ENCODE assay signal across 18 cellular contexts in the genomic region with DNA sequence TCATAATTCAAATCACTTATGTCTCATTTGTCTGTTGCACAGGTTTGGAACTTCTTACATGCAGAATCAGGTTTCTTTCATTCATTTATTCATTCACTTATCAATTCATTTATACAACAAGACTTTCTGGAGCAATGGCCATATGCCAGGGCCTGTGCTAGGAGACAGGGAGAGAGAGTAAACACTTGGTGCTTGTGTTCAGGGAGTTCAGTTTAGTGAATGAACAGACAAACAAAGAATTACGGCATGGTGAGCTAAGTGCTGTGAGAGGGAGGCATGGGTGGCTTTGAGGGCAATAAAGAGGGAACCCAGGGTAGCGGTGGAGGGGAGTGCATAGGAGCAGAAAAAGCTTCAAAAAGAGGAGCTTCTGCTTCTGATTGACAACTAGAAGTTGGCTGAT. TPM values are rescaled to one million over a fixed set of nuclear protein-coding genes. Genes with fewer than 3 reads are reported as not detected.
DNase-seq lines count a peak whose midpoint lies in the region; ATAC-seq and TF ChIP-seq lines count a peak whose summit lies in the region.
"Had no signal": no experiment of that assay in that cellular context is flagged by ENCODE, and none has a peak within 500 bp of the region (broad histone marks: within the 10 kb centered on the region; RNA-seq: fewer than 3 reads in every experiment).

No MANE protein-coding gene starts in this region.

- intact Hi-C loops in CD4-positive, alpha-beta memory T cell (cut with micrococcal nuclease) = loop anchor here (10.0 kb wide), 1 partner anchor 465 kb away; no protein-coding TSS in a partner anchor

- H3K79me2 ChIP-seq in hepatocyte = no peaks in the 10 kb centered on the region

- H3K27me3 Mint-ChIP-seq in CD4-positive, alpha-beta memory T cell = peaks cover 8 to 10% of the 10 kb centered on the region in 2 donors

- H3K4me3 Mint-ChIP-seq in CD4-positive, alpha-beta memory T cell = no peak overlapping the region
- H3K4me3 Mint-ChIP-seq: activated CD4-positive, alpha-beta T cell treated with anti-CD3 and anti-CD28 coated beads, Interleukin-2, amount 10 ng/mL, durations not matched to agents 24 days and 14 days; activated naive CD4-positive, alpha-beta T cell treated with anti-CD3 and anti-CD28 coated beads, Interleukin-2, amount 50 U/mL, for 24 hours; HFFc6; nephron; stimulated activated memory B cell treated with anti-CD40 and anti-IgM and Interleukin-4, amounts not matched to agents 10 μg/mL and 1 μg/mL and 100 μg/mL, for 72 hours had no signal

- CTCF ChIA-PET in CD4-positive, alpha-beta memory T cell (lab: Charles Lee; ENCODE audit: partially characterized antibody) = interaction anchor here (2.0 to 3.1 kb wide), 2 partner anchors 8 to 11 kb away, joined by 9 read pairs; a partner anchor contains a TSS

- H3K27ac ChIP-seq in hepatocyte = no peak overlapping the region
- H3K27ac ChIP-seq in CD4-positive, alpha-beta memory T cell (ENCODE audit: low read depth, low read length) = no peak overlapping the region

- peak in 2 of 3 experiments; percentile 39 to 77 for DNase-seq in NCI-H1417 (lab: John Stamatoyannopoulos, UW)
- no peak for DNase-seq in NCI-H1417 treated with DMSO at 0.1 percent for 48 hours (lab: John Stamatoyannopoulos, UW)
- peak; percentile 31 for DNase-seq in NCI-H345 treated with DMSO at 0.1 percent for 48 hours (lab: John Stamatoyannopoulos, UW; ENCODE audit: unreplicated experiment)
- peak; percentile 38 for DNase-seq in hepatocyte (ENCODE audit: low spot score)
- DNase-seq in pons (ENCODE audit: low spot score) = peak; percentile 54
- no peak for DNase-seq in CD4-positive, alpha-beta memory T cell
- no peak for DNase-seq in ureter (ENCODE audit: low spot score)
- DNase-seq: activated CD4-positive, alpha-beta T cell treated with anti-CD3 and anti-CD28 coated beads, Interleukin-2, amount 10 ng/mL, durations not matched to agents 24 days and 14 days; GF-D8; HFFc6; mesendoderm; NCI-H146; stimulated activated CD4-positive, alpha-beta T cell treated with anti-CD3 and anti-CD28 coated beads, Interleukin-15, amount 100 ng/mL, for 24 hours; thyroid gland had no signal

- H3K9me2 ChIP-seq in hepatocyte (replicated peaks; ENCODE audit: insufficient read depth) = no peaks in the 10 kb centered on the region

- H3K9me3 ChIP-seq in hepatocyte (ENCODE audit: low read depth) = no peaks in the 10 kb centered on the region
- no peaks in the 10 kb centered on the region for H3K9me3 ChIP-seq in CD4-positive, alpha-beta memory T cell (ENCODE audit: control insufficient read depth in 1 of 2, low read length in 2 of 2)
- H3K9me3 ChIP-seq: thyroid gland had no signal

- POLR2A ChIA-PET in CD4-positive, alpha-beta memory T cell (lab: Charles Lee; ENCODE audit: partially characterized antibody) = interaction anchor here (3.8 kb wide), 1 partner anchor 8 kb away, joined by 24 read pairs; a partner anchor contains a TSS

- H3K27ac Mint-ChIP-seq in CD4-positive, alpha-beta memory T cell = peak overlapping the region in 1 of 7 donors; percentile 1
- H3K27ac Mint-ChIP-seq: activated CD4-positive, alpha-beta T cell treated with anti-CD3 and anti-CD28 coated beads, Interleukin-2, amount 10 ng/mL, durations not matched to agents 24 days and 14 days; activated naive CD4-positive, alpha-beta T cell treated with anti-CD3 and anti-CD28 coated beads, Interleukin-2, amount 50 U/mL, for 24 hours; HFFc6; nephron; stimulated activated memory B cell treated with anti-CD40 and anti-IgM and Interleukin-4, amounts not matched to agents 10 μg/mL and 1 μg/mL and 100 μg/mL, for 72 hours had no signal

- no peak overlapping the region for H3K4me2 ChIP-seq in hepatocyte

- H4K20me1 ChIP-seq in hepatocyte (ENCODE audit: insufficient read depth, poor library complexity, severe bottlenecking) = no peaks in the 10 kb centered on the region

- no peak for ATAC-seq in GM19324 (IDR thresholded peaks at IDR 0.05; ENCODE audit: low FRiP score, unreplicated experiment)
- ATAC-seq: stimulated activated memory B cell treated with anti-CD40 and anti-IgM and Interleukin-4, amounts not matched to agents 10 μg/mL and 1 μg/mL and 100 μg/mL, for 72 hours had no signal

- no peaks in the 10 kb centered on the region for H3K9me3 Mint-ChIP-seq in CD4-positive, alpha-beta memory T cell
- H3K9me3 Mint-ChIP-seq: activated CD4-positive, alpha-beta T cell treated with anti-CD3 and anti-CD28 coated beads, Interleukin-2, amount 10 ng/mL, durations not matched to agents 24 days and 14 days; activated naive CD4-positive, alpha-beta T cell treated with anti-CD3 and anti-CD28 coated beads, Interleukin-2, amount 50 U/mL, for 24 hours; HFFc6; nephron had no signal

- 51% methylated on average over 2 of the region's 2 CpGs for WGBS in hepatocyte (ENCODE audit: low lambda C conversion rate, missing lambda C conversion rate)

- no peak overlapping the region for H3K4me3 ChIP-seq in hepatocyte
- H3K4me3 ChIP-seq in CD4-positive, alpha-beta memory T cell (ENCODE audit: low read length in 2 of 2) = no peak overlapping the region
- H3K4me3 ChIP-seq: thyroid gland had no signal

- H3K27me3 ChIP-seq in hepatocyte = no peaks in the 10 kb centered on the region
- H3K27me3 ChIP-seq in CD4-positive, alpha-beta memory T cell (ENCODE audit: insufficient read depth, low read length) = no peaks in the 10 kb centered on the region
- H3K27me3 ChIP-seq: thyroid gland had no signal

- TF ChIP-seq CTCF in hepatocyte (IDR thresholded peaks at IDR 0.05; ENCODE audit: poor library complexity) = no peak

- no peaks in the 10 kb centered on the region for H3K36me3 Mint-ChIP-seq in CD4-positive, alpha-beta memory T cell
- H3K36me3 Mint-ChIP-seq: activated naive CD4-positive, alpha-beta T cell treated with anti-CD3 and anti-CD28 coated beads, Interleukin-2, amount 50 U/mL, for 24 hours; stimulated activated memory B cell treated with anti-CD40 and anti-IgM and Interleukin-4, amounts not matched to agents 10 μg/mL and 1 μg/mL and 100 μg/mL, for 72 hours had no signal

- H3K4me1 ChIP-seq in hepatocyte (ENCODE audit: insufficient read depth) = no peaks in the 10 kb centered on the region
- H3K4me1 ChIP-seq in CD4-positive, alpha-beta memory T cell (ENCODE audit: insufficient read depth, low read length) = peaks cover 17% of the 10 kb centered on the region
- H3K4me1 ChIP-seq: thyroid gland had no signal

- H3K4me1 Mint-ChIP-seq in CD4-positive, alpha-beta memory T cell = peaks cover 12 to 21% (median 15%) of the 10 kb centered on the region in 4 donors
- H3K4me1 Mint-ChIP-seq: nephron; stimulated activated memory B cell treated with anti-CD40 and anti-IgM and Interleukin-4, amounts not matched to agents 10 μg/mL and 1 μg/mL and 100 μg/mL, for 72 hours had no signal

- H2AFZ ChIP-seq in hepatocyte = no peak overlapping the region

- H3K36me3 ChIP-seq in hepatocyte (replicated peaks; ENCODE audit: insufficient read depth, low read depth) = no peaks in the 10 kb centered on the region
- H3K36me3 ChIP-seq in CD4-positive, alpha-beta memory T cell (ENCODE audit: insufficient read depth, low read length) = no peaks in the 10 kb centered on the region
- H3K36me3 ChIP-seq: thyroid gland had no signal

RNA-seq across cellular contexts. Expression of a gene that starts 8.5 kb away (rescaled TPM):
- 46.6 and 54.0 TPM in 2 replicates for total RNA-seq in hepatocyte
- 20.4 and 22.7 TPM in 2 replicates for polyA plus RNA-seq in hepatocyte
- 10 to 100 TPM; 65.0 to 71.9 TPM for total RNA-seq in CD4-positive, alpha-beta memory T cell
- 10 to 100 TPM in 1 of 2 donors, 1 to 10 TPM in 1; 7.6 to 19.5 TPM for polyA plus RNA-seq in CD4-positive, alpha-beta memory T cell
- 57.8 TPM for total RNA-seq in ureter

Comparison
In these comparisons a context has a peak if more than half of its experiments do, and no peak if none do; other contexts are left out.
1. DNase-seq: peak in NCI-H1417 (2 of 3), NCI-H345 treated with DMSO at 0.1 percent for 48 hours (single experiment), hepatocyte (single experiment) and pons (single experiment); none in NCI-H1417 treated with DMSO at 0.1 percent for 48 hours (single experiment), CD4-positive, alpha-beta memory T cell (0 of 5) and ureter (single experiment).